23 cellular contexts compared by ENCODE assay signal in genomic region chr7:130022623-130023175, GRCh38. TPM values are rescaled to one million over a fixed set of nuclear protein-coding genes. Genes with fewer than 3 reads are reported as not detected.
DNase-seq lines count a peak whose midpoint lies in the region; ATAC-seq and TF ChIP-seq lines count a peak whose summit lies in the region.
"Had no signal": no experiment of that assay in that cellular context is flagged by ENCODE, and none has a peak within 500 bp of the region (broad histone marks: within the 10 kb centered on the region; RNA-seq: fewer than 3 reads in every experiment).

No MANE protein-coding gene starts in this region.

- no peaks in the 10 kb centered on the region for H3K9me3 ChIP-seq in left ventricle myocardium inferior (replicated peaks)
- H3K9me3 ChIP-seq in skeletal muscle tissue (ENCODE audit: control insufficient read depth in 3 of 3, low read length in 3 of 3) = no peaks in the 10 kb centered on the region
- H3K9me3 ChIP-seq: BLaER1 had no signal

- H3K36me3 ChIP-seq in left ventricle myocardium inferior (peaks cover 100% of the 10 kb centered on the region), skeletal muscle tissue (ENCODE audit: control insufficient read depth in 3 of 3, insufficient read depth in 3 of 3, low read length in 3 of 3) (peaks cover 26 to 48% (median 46%) of the 10 kb centered on the region in 3 donors)

- TF ChIP-seq CTCF in left ventricle myocardium inferior (IDR thresholded peaks at IDR 0.05; ENCODE audit: borderline replicate concordance) (no peak), epithelial cell of esophagus (IDR thresholded peaks at IDR 0.05; ENCODE audit: insufficient read depth, low read depth, low read length, missing control alignments) (no peak)

- H3K4me3 ChIP-seq in left ventricle myocardium inferior (no peak overlapping the region), epithelial cell of esophagus (ENCODE audit: low read length) (no peak overlapping the region), skeletal muscle tissue (ENCODE audit: low read length in 3 of 3) (no peak overlapping the region)
- H3K4me3 ChIP-seq: BLaER1, GM23338 had no signal

- H3K27ac ChIP-seq in left ventricle myocardium inferior (replicated peaks) (peak overlapping the region; percentile 81), skeletal muscle tissue (ENCODE audit: low read depth, low read length) (peak overlapping the region; percentile 94)
- H3K27ac ChIP-seq: BLaER1, KMS-11 had no signal

- intact Hi-C loops in left ventricle myocardium inferior (cut with micrococcal nuclease) (no loop called here), Right ventricle myocardium superior (cut with DNase I) (no loop called here)

- H3K27me3 ChIP-seq in left ventricle myocardium inferior (ENCODE audit: low read depth) = no peaks in the 10 kb centered on the region
- no peaks in the 10 kb centered on the region for H3K27me3 ChIP-seq in skeletal muscle tissue (ENCODE audit: control insufficient read depth in 3 of 3, insufficient read depth in 3 of 3, low read length in 3 of 3)
- H3K27me3 ChIP-seq: BLaER1 had no signal

- ATAC-seq in Right ventricle myocardium superior (ENCODE audit: poor library complexity) = no peak
- no peak for ATAC-seq in stimulated activated naive CD8-positive, alpha-beta T cell treated with anti-CD3 and anti-CD28 coated beads, Interleukin-15, Interleukin-2, amounts not matched to agents 100 U/mL and 50 U/mL, for 24 hours
- ATAC-seq: GM23338, PC-3, SK-N-SH treated with all-trans-retinoic acid at 6 μM for 48 hours had no signal

- DNase-seq in left ventricle myocardium inferior (no peak), Right ventricle myocardium superior (no peak), NCI-H69 (lab: John Stamatoyannopoulos, UW) (peak; percentile 26), epithelial cell of esophagus (ENCODE audit: low read depth) (peak; percentile 39), NCI-H524 treated with DMSO at 0.1 percent for 48 hours (lab: John Stamatoyannopoulos, UW) (no peak)
- DNase-seq in stimulated activated naive CD8-positive, alpha-beta T cell treated with anti-CD3 and anti-CD28 coated beads, Interleukin-15, Interleukin-2, amounts not matched to agents 100 U/mL and 50 U/mL, for 24 hours = no peak
- DNase-seq in NK-92 treated with Interleukin-12 subunit alpha and Interleukin-12 subunit beta, amount 100 ng/mL, for 24 hours (lab: John Stamatoyannopoulos, UW) = no peak
- DNase-seq: CD4-positive, alpha-beta T cell; COR-L47; DMS79 treated with DMSO at 0.1 percent for 48 hours; HCEC 1CT; NCI-H1092 treated with DMSO at 0.1 percent for 48 hours; NCI-H1694; NCI-H2081 treated with DMSO at 0.1 percent for 48 hours; NCI-H2171 treated with DMSO at 0.1 percent for 48 hours; NCI-H526; PC-3; SIG-M5 had no signal

- peak overlapping the region in 2 of 3 donors; percentile 21 to 58 for H3K9ac ChIP-seq in skeletal muscle tissue (ENCODE audit: low read depth in 1 of 3, low read length in 3 of 3)
- H3K9ac ChIP-seq: BLaER1, KMS-11 had no signal

- H3K4me1 ChIP-seq in left ventricle myocardium inferior (peaks cover 16% of the 10 kb centered on the region), skeletal muscle tissue (ENCODE audit: control insufficient read depth in 3 of 3, insufficient read depth in 3 of 3, low read length in 3 of 3) (peaks cover 18 to 26% (median 22%) of the 10 kb centered on the region in 3 donors)

RNA-seq across cellular contexts. Expression of gene ZC3HC1, which starts 28.5 kb away (rescaled TPM):
- total RNA-seq in left ventricle myocardium inferior = 16.5 TPM
- 15.7 TPM for total RNA-seq in Right ventricle myocardium superior
- 26.1 TPM for total RNA-seq in skeletal muscle tissue

RNA-seq across cellular contexts. Expression of gene KLHDC10, which starts 47.6 kb away (rescaled TPM):
- total RNA-seq in left ventricle myocardium inferior (27.0 TPM), Right ventricle myocardium superior (24.1 TPM), skeletal muscle tissue (49.1 TPM)

Comparison
In these comparisons a context has a peak if more than half of its experiments do, and no peak if none do; other contexts are left out.
1. DNase-seq: peak in NCI-H69 (single experiment) and epithelial cell of esophagus (single experiment); none in left ventricle myocardium inferior (single experiment), Right ventricle myocardium superior (single experiment), stimulated activated naive CD8-positive, alpha-beta T cell treated with anti-CD3 and anti-CD28 coated beads, Interleukin-15, Interleukin-2, amounts not matched to agents 100 U/mL and 50 U/mL, for 24 hours (single experiment), NCI-H524 treated with DMSO at 0.1 percent for 48 hours (single experiment) and NK-92 treated with Interleukin-12 subunit alpha and Interleukin-12 subunit beta, amount 100 ng/mL, for 24 hours (single experiment).